Comparison of ENCODE assay signal across 8 cellular contexts in genomic region chr12:48716493-48717251, GRCh38. TPM values are rescaled to one million over a fixed set of nuclear protein-coding genes. Genes with fewer than 3 reads are reported as not detected.
DNase-seq lines count a peak whose midpoint lies in the region; ATAC-seq, FAIRE-seq and TF ChIP-seq lines count a peak whose summit lies in the region.

Gene CCNT1 (minus strand): TSS chr12:48716707. CDS start chr12:48716675, 32 bp downstream.

- H3K4me3 Mint-ChIP-seq in activated T-cell treated with anti-CD3 and anti-CD28 coated beads, Interleukin-2, amount 50 U/mL, for 72 hours: peak within 1 kb of the TSS; percentile 96 to 100

- H3K36me3 ChIP-seq in DOHH2 (ENCODE audit: control insufficient read depth, low read length) (peaks cover 47% of the 10 kb centered on the region), Karpas-422 (ENCODE audit: insufficient read depth, low read length) (peaks cover 24% of the 10 kb centered on the region; the same call in 1 of the 2 replicates), muscle layer of duodenum (ENCODE audit: control insufficient read depth in 1 of 2, insufficient read depth in 2 of 2, low read length in 2 of 2) (peaks cover 12 to 17% of the 10 kb centered on the region in 2 donors)

- H3K27ac Mint-ChIP-seq in activated T-cell treated with anti-CD3 and anti-CD28 coated beads, Interleukin-2, amount 50 U/mL, for 72 hours: peak within 1 kb of the TSS; percentile 99

- peaks cover 8 to 14% of the 10 kb centered on the region in 2 donors for H3K9me3 Mint-ChIP-seq in activated T-cell treated with anti-CD3 and anti-CD28 coated beads, Interleukin-2, amount 50 U/mL, for 72 hours

- H3K36me3 Mint-ChIP-seq in activated T-cell treated with anti-CD3 and anti-CD28 coated beads, Interleukin-2, amount 50 U/mL, for 72 hours (ENCODE audit: insufficient read depth in 2 of 2): peaks cover 20 to 53% of the 10 kb centered on the region in 2 donors

- H2AFZ ChIP-seq in Karpas-422 (ENCODE audit: low read length): peak within 1 kb of the TSS; percentile 44; the same call in 1 of the 2 replicates

- H3K9me2 ChIP-seq in DOHH2 (replicated peaks; ENCODE audit: control insufficient read depth, low read length): no peaks in the 10 kb centered on the region
- no peaks in the 10 kb centered on the region for H3K9me2 ChIP-seq in Karpas-422 (replicated peaks; ENCODE audit: insufficient read depth, low read length)

- H4K20me1 ChIP-seq in DOHH2 (ENCODE audit: control insufficient read depth, insufficient read depth, low read depth, low read length) (peaks cover 13% of the 10 kb centered on the region; the same call in 1 of the 2 replicates), Karpas-422 (ENCODE audit: insufficient read depth, low read depth, low read length) (peaks cover 7% of the 10 kb centered on the region)

- H3K9ac ChIP-seq in Karpas-422 (ENCODE audit: low read length): peak within 1 kb of the TSS; percentile 93

- peak within 1 kb of the TSS; percentile 87 for H3K27ac ChIP-seq in DOHH2 (ENCODE audit: low read depth, low read length)
- H3K27ac ChIP-seq in Karpas-422 (ENCODE audit: low read length): peak within 1 kb of the TSS; percentile 74
- peak within 1 kb of the TSS; percentile 99 for H3K27ac ChIP-seq in muscle layer of duodenum (ENCODE audit: low read length)

- H3K4me1 ChIP-seq in DOHH2 (ENCODE audit: control insufficient read depth, low read length) (peaks cover 28% of the 10 kb centered on the region), Karpas-422 (ENCODE audit: low read length) (peaks cover 26% of the 10 kb centered on the region), muscle layer of duodenum (ENCODE audit: control insufficient read depth in 1 of 2, insufficient read depth in 2 of 2, low read length in 2 of 2) (peaks cover 0 to 30% of the 10 kb centered on the region in 2 donors)

- no peaks in the 10 kb centered on the region for H3K27me3 ChIP-seq in DOHH2 (ENCODE audit: control insufficient read depth, low read length)
- H3K27me3 ChIP-seq in Karpas-422 (ENCODE audit: low read length): no peaks in the 10 kb centered on the region
- no peaks in the 10 kb centered on the region for H3K27me3 ChIP-seq in muscle layer of duodenum (ENCODE audit: low read depth, low read length)

- ATAC-seq in GM21825 (IDR thresholded peaks at IDR 0.05; ENCODE audit: unreplicated experiment) (peak; percentile 96), esophagus mucosa (peak; percentile 98)
- peak; percentile 95 for ATAC-seq in activated T-cell treated with anti-CD3 and anti-CD28 coated beads, Interleukin-2, amount 50 U/mL, for 72 hours (replicated peaks in 1 of 2)

- H3K4me2 ChIP-seq in DOHH2 (ENCODE audit: low read length) (peak within 1 kb of the TSS; percentile 90), Karpas-422 (ENCODE audit: low read depth, low read length, poor library complexity, severe bottlenecking) (peak within 1 kb of the TSS; percentile 100)

- peaks cover 17% of the 10 kb centered on the region for H3K9me3 ChIP-seq in DOHH2 (ENCODE audit: control insufficient read depth, insufficient read depth, low read length)
- peaks cover 5% of the 10 kb centered on the region; the same call in 1 of the 2 replicates for H3K9me3 ChIP-seq in Karpas-422 (ENCODE audit: low read length)
- H3K9me3 ChIP-seq in muscle layer of duodenum (ENCODE audit: control insufficient read depth in 1 of 2, low read length in 2 of 2): peaks cover 0 to 8% of the 10 kb centered on the region in 2 donors

- TF ChIP-seq CTCF in DOHH2 (IDR thresholded peaks at IDR 0.05; ENCODE audit: low read depth, low read length, poor library complexity, severe bottlenecking): no peak

- peak; percentile 100 for DNase-seq in Karpas-422
- DNase-seq in RCC 7860 (ENCODE audit: low spot score): peak; percentile 99
- peak; percentile 99 to 100 for DNase-seq in activated T-cell treated with anti-CD3 and anti-CD28 coated beads, Interleukin-2, amount 50 U/mL, for 72 hours
- peak; percentile 99 to 100 for DNase-seq in stimulated activated CD8-positive, alpha-beta memory T cell treated with anti-CD3 and anti-CD28 coated beads, Interleukin-7, amount 100 ng/mL, for 4 hours (ENCODE audit: low read depth in 2 of 2)

- H3K4me1 Mint-ChIP-seq in activated T-cell treated with anti-CD3 and anti-CD28 coated beads, Interleukin-2, amount 50 U/mL, for 72 hours (ENCODE audit: low read depth): peaks cover 48% of the 10 kb centered on the region

- peak within 1 kb of the TSS; percentile 97 for H3K4me3 ChIP-seq in DOHH2 (ENCODE audit: low read length)
- H3K4me3 ChIP-seq in Karpas-422 (ENCODE audit: low read length): peak within 1 kb of the TSS; percentile 95
- peak within 1 kb of the TSS; percentile 92 to 96 for H3K4me3 ChIP-seq in muscle layer of duodenum (ENCODE audit: low read depth in 1 of 2, low read length in 2 of 2)

- H3K79me2 ChIP-seq in DOHH2 (ENCODE audit: control insufficient read depth, low read length) (peaks cover 58% of the 10 kb centered on the region), Karpas-422 (ENCODE audit: low read length) (peaks cover 47% of the 10 kb centered on the region)

- peak; percentile 90 for FAIRE-seq in RCC 7860 (lab: Jason Lieb, UNC)

- H3F3A ChIP-seq in DOHH2 (ENCODE audit: control insufficient read depth, insufficient read depth): peaks cover 4% of the 10 kb centered on the region; the same call in 1 of the 2 replicates

- no peaks in the 10 kb centered on the region for H3K27me3 Mint-ChIP-seq in activated T-cell treated with anti-CD3 and anti-CD28 coated beads, Interleukin-2, amount 50 U/mL, for 72 hours (ENCODE audit: low read depth)

RNA-seq across cellular contexts. Expression of gene CCNT1, which starts in this region (rescaled TPM):
- total RNA-seq in Karpas-422 (2014; rRNA removed; shearing (Covaris generic); ENCODE audit: low replicate concordance): 39.2 and 40.9 TPM in 2 replicates
- total RNA-seq in activated T-cell treated with anti-CD3 and anti-CD28 coated beads, Interleukin-2, amount 50 U/mL, for 72 hours: 100 to 1,000 TPM in 1 of 2 donors, 10 to 100 TPM in 1; 96.6 to 102 TPM
- 17.9 TPM for total RNA-seq in esophagus mucosa

Comparison
In these comparisons a context has a peak if more than half of its experiments do, and no peak if none do; other contexts are left out.
1. Peak in every context shown above with its lines: DNase-seq, ATAC-seq, H3K4me3 ChIP-seq and H3K27ac ChIP-seq.